Comparison of ENCODE assay signal across 33 cellular contexts in genomic region chr14:41810362-41810761, GRCh38.
"Had no signal": no experiment of that assay in that cellular context is flagged by ENCODE, and none has a peak within 500 bp of the region (broad histone marks: within the 10 kb centered on the region; RNA-seq: fewer than 3 reads in every experiment).

No MANE protein-coding gene starts in this region.

- H3K27me3 ChIP-seq: adrenal gland, body of pancreas, brain microvascular endothelial cell, breast epithelium had no signal

- H3K4me1 ChIP-seq: adrenal gland, body of pancreas, breast epithelium had no signal

- FAIRE-seq: astrocyte, TTC549 had no signal

- H3K4me3 ChIP-seq: adrenal gland, body of pancreas, breast epithelium had no signal

- H3K36me3 ChIP-seq: adrenal gland, brain microvascular endothelial cell, breast epithelium had no signal

- H3K9me3 ChIP-seq: adrenal gland, body of pancreas had no signal

- ATAC-seq: activated CD8-positive, alpha-beta T cell treated with anti-CD3 and anti-CD28 coated beads for 36 hours; activated naive CD4-positive, alpha-beta T cell treated with anti-CD3 and anti-CD28 coated beads, Interleukin-2, amount 50 U/mL, for 72 hours; activated T-cell treated with anti-CD3 and anti-CD28 coated beads, Interleukin-2, amount 50 U/mL, for 4 hours; activated T-cell treated with anti-CD3 and anti-CD28 coated beads, Interleukin-2, amount 50 U/mL, for 72 hours; activated T-helper 17 cell treated with anti-CD3 and anti-CD28 coated beads, Interleukin-2, amount 50 U/mL, for 72 hours; body of pancreas had no signal

- DNase-seq: activated B cell treated with CpG ODN at 0.5 μM for 24 hours; activated CD4-positive, alpha-beta memory T cell treated with anti-CD3 and anti-CD28 coated beads for 36 hours; activated CD4-positive, alpha-beta T cell treated with anti-CD3 and anti-CD28 coated beads for 4 hours; activated CD4-positive, alpha-beta T cell treated with anti-CD3 and anti-CD28 coated beads, Interleukin-2, amount 10 ng/mL, durations not matched to agents 24 days and 14 days; activated CD4-positive, alpha-beta T cell treated with anti-CD3 and anti-CD28 coated beads, Interleukin-2, amount 50 U/mL, for 1 hour; activated CD4-positive, alpha-beta T cell treated with anti-CD3 and anti-CD28 coated beads, Interleukin-2, amount 50 U/mL, for 4 hours; activated CD4-positive, CD25-positive, alpha-beta regulatory T cell treated with anti-CD3 and anti-CD28 coated beads, Interleukin-2, amount 50 U/mL, for 72 hours; activated CD8-positive, alpha-beta memory T cell treated with anti-CD3 and anti-CD28 coated beads, Interleukin-2, amount 50 U/mL, for 4 hours; activated CD8-positive, alpha-beta T cell treated with anti-CD3 and anti-CD28 coated beads for 36 hours; activated effector memory CD4-positive, alpha-beta T cell treated with anti-CD3 and anti-CD28 coated beads, Interleukin-2, amount 50 U/mL, for 16 hours; activated gamma-delta T cell treated with Interleukin-2 at 50 U/mL for 16 hours; activated naive CD4-positive, alpha-beta T cell; activated naive CD4-positive, alpha-beta T cell treated with anti-CD3 and anti-CD28 coated beads for 36 hours; activated naive CD4-positive, alpha-beta T cell treated with anti-CD3 and anti-CD28 coated beads, Interleukin-2, amount 50 U/mL, for 16 hours; activated naive CD8-positive, alpha-beta T cell treated with anti-CD3 and anti-CD28 coated beads for 36 hours; activated T-cell treated with anti-CD3 and anti-CD28 coated beads for 4 hours; activated T-cell treated with anti-CD3 and anti-CD28 coated beads, Interleukin-2, amount 50 U/mL, for 1 hour; activated T-cell treated with anti-CD3 and anti-CD28 coated beads, Interleukin-2, amount 50 U/mL, for 4 hours; activated T-cell treated with anti-CD3 and anti-CD28 coated beads, Interleukin-2, amount 50 U/mL, for 72 hours; adrenal gland; amniotic stem cell; aorta; body of pancreas; brain microvascular endothelial cell; central memory CD4-positive, alpha-beta T cell; T-helper 2 cell; T-helper 9 cell had no signal

- H3K27ac ChIP-seq: adrenal gland, body of pancreas, brain microvascular endothelial cell, breast epithelium, VCaP had no signal
